In the genomic region with DNA sequence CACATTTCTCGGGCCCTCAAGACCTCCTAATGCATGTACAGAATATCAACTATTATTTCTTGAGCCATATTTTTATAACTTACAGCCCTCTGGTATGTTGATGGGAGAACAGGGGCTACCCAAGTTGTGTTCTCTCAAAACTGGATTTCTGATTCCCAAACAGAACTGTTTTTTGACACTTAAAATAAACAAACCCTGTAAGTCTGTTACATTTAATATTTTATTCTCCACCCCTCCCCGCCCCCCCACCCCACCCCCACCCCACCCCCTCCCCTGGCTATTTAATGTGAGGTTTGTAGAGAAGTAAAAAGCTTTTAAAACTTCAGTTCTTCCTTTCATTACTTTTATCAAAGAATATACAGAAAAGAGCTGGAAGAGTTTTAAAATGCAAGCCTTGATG, we compare ENCODE assay signal across 7 cellular contexts.
"Had no signal": no experiment of that assay in that cellular context is flagged by ENCODE, and none has a peak within 500 bp of the region (broad histone marks: within the 10 kb centered on the region; RNA-seq: fewer than 3 reads in every experiment).

No MANE protein-coding gene starts in this region.

- H3K4me3 Mint-ChIP-seq: IgD-negative memory B cell had no signal

- H3K27ac ChIP-seq: HL-60 had no signal

- FAIRE-seq: HTR-8/SVneo, K562 had no signal

- ATAC-seq: K562 had no signal

- H3K36me3 Mint-ChIP-seq: IgD-negative memory B cell had no signal

- DNase-seq: IMR-90, KBM-7, KG1 had no signal

- H3K27ac Mint-ChIP-seq: IgD-negative memory B cell had no signal

- H3K4me3 ChIP-seq: K562 had no signal

- H3K4me1 Mint-ChIP-seq: IgD-negative memory B cell had no signal
